In genomic region chr19:17625043-17625442, GRCh38 we compare ENCODE assay signal across 8 cellular contexts.
"Had no signal": no experiment of that assay in that cellular context is flagged by ENCODE, and none has a peak within 500 bp of the region (broad histone marks: within the 10 kb centered on the region; RNA-seq: fewer than 3 reads in every experiment).

No MANE protein-coding gene starts in this region.

- H3K27ac ChIP-seq: HL-60 had no signal

- ATAC-seq: GM23338, HCT116, HepG2 had no signal

- DNase-seq: H7, KG1 had no signal

- H3K27ac Mint-ChIP-seq: GM23338, IgD-negative memory B cell had no signal

- H3K4me1 Mint-ChIP-seq: GM23338 had no signal

- H3K36me3 Mint-ChIP-seq: IgD-negative memory B cell had no signal

- FAIRE-seq: HepG2 had no signal

- H3K36me3 ChIP-seq: HAP-1 had no signal

- H3K4me1 ChIP-seq: HAP-1 had no signal

- H3K4me3 Mint-ChIP-seq: GM23338, IgD-negative memory B cell had no signal

- H3K9me3 Mint-ChIP-seq: GM23338 had no signal

- H3K4me2 ChIP-seq: GM23338 had no signal

- H2AFZ ChIP-seq: GM23338 had no signal

- H3K4me3 ChIP-seq: GM23338, HAP-1 had no signal
